In the genomic region with DNA sequence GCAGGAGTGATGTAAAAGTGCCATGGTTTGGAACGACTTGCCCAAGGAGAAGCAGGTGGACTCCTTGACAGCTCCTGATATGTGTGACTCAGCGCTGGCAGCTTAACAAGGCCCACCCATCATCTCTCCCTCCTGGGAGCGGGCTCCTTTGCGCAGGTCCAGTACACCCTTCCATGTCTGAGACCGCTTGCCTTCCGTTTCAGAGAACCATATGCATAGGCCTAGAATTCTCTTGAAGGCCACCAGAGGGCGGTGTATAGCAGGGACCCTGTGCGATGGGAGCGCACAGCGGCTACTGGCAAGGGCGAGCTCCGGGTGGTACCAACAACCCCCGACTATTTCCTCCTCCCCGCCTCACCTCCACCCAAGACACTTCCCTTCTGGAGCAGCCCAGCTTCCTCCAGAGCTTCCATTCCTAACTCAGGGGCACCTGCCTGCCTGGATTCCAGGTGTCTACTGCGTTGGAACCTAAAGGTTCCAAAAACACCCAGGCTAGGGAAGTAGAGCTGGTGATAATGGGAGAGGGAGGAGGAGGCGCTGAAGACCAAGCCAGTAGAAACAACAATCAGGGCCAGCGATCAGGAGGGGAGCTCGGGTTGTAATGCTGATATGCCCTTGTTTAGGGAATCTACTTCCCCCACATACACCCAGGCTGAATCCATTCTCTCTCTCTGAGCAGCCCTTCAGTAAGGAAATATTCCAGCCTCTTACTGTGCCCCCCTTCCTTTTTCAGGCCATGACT, we compare ENCODE assay signal across 1 cellular context.
TF ChIP-seq lines count a peak whose summit lies in the region.

No MANE protein-coding gene starts in this region.

TF ChIP-seq in K562, 482 proteins besides CTCF, POLR2A, EP300 and RAD21 (continued from another document and continues in another):
- TF ChIP-seq XRCC5 (IDR thresholded peaks at IDR 0.05; ENCODE audit: low read depth, low read length) (peak; percentile 91; the same call in 1 of the 2 replicates), MBD2 (IDR thresholded peaks at IDR 0.05; ENCODE audit: borderline replicate concordance, low read depth) (no peak), PHF8 (IDR thresholded peaks at IDR 0.05; ENCODE audit: borderline replicate concordance, low read length) (peak; percentile 22; the same call in 1 of the 2 replicates), SMAD1 (IDR thresholded peaks at IDR 0.05; ENCODE audit: low read depth, low read length, partially characterized antibody) (no peak), NCOA1 (IDR thresholded peaks at IDR 0.05; ENCODE audit: low read depth) (no peak), ZNF3 (CRISPR knock-in tag; IDR thresholded peaks at IDR 0.05) (no peak), BMI1 (IDR thresholded peaks at IDR 0.05; ENCODE audit: low read length) (no peak), TCFL5 (CRISPR knock-in tag; conservative IDR thresholded peaks at IDR 0.05) (no peak), RBBP5 (IDR thresholded peaks at IDR 0.05; ENCODE audit: borderline replicate concordance, insufficient read depth, low read length, poor library complexity, severe bottlenecking) (no peak), ZFPM2 (CRISPR knock-in tag; IDR thresholded peaks at IDR 0.05) (no peak), FOSL1 (tag; conservative IDR thresholded peaks at IDR 0.05) (peak; percentile 72), SMARCA4 (IDR thresholded peaks at IDR 0.05) (peak; percentile 67), TOE1 (IDR thresholded peaks at IDR 0.05; ENCODE audit: borderline replicate concordance) (peak; percentile 62; the same call in 1 of the 2 replicates), TOE1 (CRISPR knock-in tag; IDR thresholded peaks at IDR 0.05; ENCODE audit: borderline replicate concordance, low read depth) (no peak), SUPT5H (IDR thresholded peaks at IDR 0.05) (no peak), BCL6 (CRISPR knock-in tag; IDR thresholded peaks at IDR 0.05) (no peak), BHLHE40 (IDR thresholded peaks at IDR 0.05; ENCODE audit: low read length) (peak; percentile 49), SNIP1 (IDR thresholded peaks at IDR 0.05; ENCODE audit: low read depth) (no peak), GABPB2 (CRISPR knock-in tag; conservative IDR thresholded peaks at IDR 0.05) (no peak), MAFF (IDR thresholded peaks at IDR 0.05; ENCODE audit: low read length) (peak; percentile 51; the same call in 1 of the 2 replicates), CEBPB (tag; IDR thresholded peaks at IDR 0.05) (no peak), FOXA3 (CRISPR knock-in tag; conservative IDR thresholded peaks at IDR 0.05 in 1 of 2, IDR thresholded peaks at IDR 0.05 in 1 of 2) (no peak), ERF (CRISPR knock-in tag; IDR thresholded peaks at IDR 0.05) (0 out of 2 replicates have a peak, but pooled peaks have one; percentile 32), KDM1A (IDR thresholded peaks at IDR 0.05) (peak in 1 of 2 experiments; percentile 58; a peak in 1 of 4 replicates), CC2D1A (IDR thresholded peaks at IDR 0.05) (peak; percentile 66; the same call in 1 of the 2 replicates), ZNF12 (CRISPR knock-in tag; IDR thresholded peaks at IDR 0.05) (no peak), BACH1 (tag; IDR thresholded peaks at IDR 0.05) (no peak), LCOR (CRISPR knock-in tag; IDR thresholded peaks at IDR 0.05) (peak; percentile 86), ZNF311 (CRISPR knock-in tag; IDR thresholded peaks at IDR 0.05) (no peak), TAF1 (IDR thresholded peaks at IDR 0.05; ENCODE audit: control insufficient read depth, extremely low read depth, insufficient read depth, low read length, severe bottlenecking) (no peak), JUN (IDR thresholded peaks at IDR 0.05; ENCODE audit: borderline replicate concordance, low read depth, low read length) (peak; percentile 52; the same call in 1 of the 2 replicates), JUN (CRISPR knock-in tag; IDR thresholded peaks at IDR 0.05; ENCODE audit: borderline replicate concordance) (no peak), ZNF644 (tag; IDR thresholded peaks at IDR 0.05; ENCODE audit: low read depth) (no peak), STAT5A (IDR thresholded peaks at IDR 0.05; ENCODE audit: borderline replicate concordance, low read length) (0 out of 2 replicates have a peak, but pooled peaks have one; percentile 32), HDAC6 (IDR thresholded peaks at IDR 0.05; ENCODE audit: low read depth, low read length) (no peak), TRIM24 (IDR thresholded peaks at IDR 0.05) (peak in 1 of 2 experiments; percentile 53; a peak in 2 of 4 replicates)
- TF ChIP-seq, protein P1, sequence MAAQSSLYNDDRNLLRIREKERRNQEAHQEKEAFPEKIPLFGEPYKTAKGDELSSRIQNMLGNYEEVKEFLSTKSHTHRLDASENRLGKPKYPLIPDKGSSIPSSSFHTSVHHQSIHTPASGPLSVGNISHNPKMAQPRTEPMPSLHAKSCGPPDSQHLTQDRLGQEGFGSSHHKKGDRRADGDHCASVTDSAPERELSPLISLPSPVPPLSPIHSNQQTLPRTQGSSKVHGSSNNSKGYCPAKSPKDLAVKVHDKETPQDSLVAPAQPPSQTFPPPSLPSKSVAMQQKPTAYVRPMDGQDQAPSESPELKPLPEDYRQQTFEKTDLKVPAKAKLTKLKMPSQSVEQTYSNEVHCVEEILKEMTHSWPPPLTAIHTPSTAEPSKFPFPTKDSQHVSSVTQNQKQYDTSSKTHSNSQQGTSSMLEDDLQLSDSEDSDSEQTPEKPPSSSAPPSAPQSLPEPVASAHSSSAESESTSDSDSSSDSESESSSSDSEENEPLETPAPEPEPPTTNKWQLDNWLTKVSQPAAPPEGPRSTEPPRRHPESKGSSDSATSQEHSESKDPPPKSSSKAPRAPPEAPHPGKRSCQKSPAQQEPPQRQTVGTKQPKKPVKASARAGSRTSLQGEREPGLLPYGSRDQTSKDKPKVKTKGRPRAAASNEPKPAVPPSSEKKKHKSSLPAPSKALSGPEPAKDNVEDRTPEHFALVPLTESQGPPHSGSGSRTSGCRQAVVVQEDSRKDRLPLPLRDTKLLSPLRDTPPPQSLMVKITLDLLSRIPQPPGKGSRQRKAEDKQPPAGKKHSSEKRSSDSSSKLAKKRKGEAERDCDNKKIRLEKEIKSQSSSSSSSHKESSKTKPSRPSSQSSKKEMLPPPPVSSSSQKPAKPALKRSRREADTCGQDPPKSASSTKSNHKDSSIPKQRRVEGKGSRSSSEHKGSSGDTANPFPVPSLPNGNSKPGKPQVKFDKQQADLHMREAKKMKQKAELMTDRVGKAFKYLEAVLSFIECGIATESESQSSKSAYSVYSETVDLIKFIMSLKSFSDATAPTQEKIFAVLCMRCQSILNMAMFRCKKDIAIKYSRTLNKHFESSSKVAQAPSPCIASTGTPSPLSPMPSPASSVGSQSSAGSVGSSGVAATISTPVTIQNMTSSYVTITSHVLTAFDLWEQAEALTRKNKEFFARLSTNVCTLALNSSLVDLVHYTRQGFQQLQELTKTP (IDR thresholded peaks at IDR 0.05; ENCODE audit: low read depth in 1 of 2, partially characterized antibody in 2 of 2): no peak
- TF ChIP-seq, protein P2, sequence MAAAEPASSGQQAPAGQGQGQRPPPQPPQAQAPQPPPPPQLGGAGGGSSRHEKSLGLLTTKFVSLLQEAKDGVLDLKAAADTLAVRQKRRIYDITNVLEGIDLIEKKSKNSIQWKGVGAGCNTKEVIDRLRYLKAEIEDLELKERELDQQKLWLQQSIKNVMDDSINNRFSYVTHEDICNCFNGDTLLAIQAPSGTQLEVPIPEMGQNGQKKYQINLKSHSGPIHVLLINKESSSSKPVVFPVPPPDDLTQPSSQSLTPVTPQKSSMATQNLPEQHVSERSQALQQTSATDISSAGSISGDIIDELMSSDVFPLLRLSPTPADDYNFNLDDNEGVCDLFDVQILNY (CRISPR knock-in tag; IDR thresholded peaks at IDR 0.05): no peak
- TF ChIP-seq, protein P3, sequence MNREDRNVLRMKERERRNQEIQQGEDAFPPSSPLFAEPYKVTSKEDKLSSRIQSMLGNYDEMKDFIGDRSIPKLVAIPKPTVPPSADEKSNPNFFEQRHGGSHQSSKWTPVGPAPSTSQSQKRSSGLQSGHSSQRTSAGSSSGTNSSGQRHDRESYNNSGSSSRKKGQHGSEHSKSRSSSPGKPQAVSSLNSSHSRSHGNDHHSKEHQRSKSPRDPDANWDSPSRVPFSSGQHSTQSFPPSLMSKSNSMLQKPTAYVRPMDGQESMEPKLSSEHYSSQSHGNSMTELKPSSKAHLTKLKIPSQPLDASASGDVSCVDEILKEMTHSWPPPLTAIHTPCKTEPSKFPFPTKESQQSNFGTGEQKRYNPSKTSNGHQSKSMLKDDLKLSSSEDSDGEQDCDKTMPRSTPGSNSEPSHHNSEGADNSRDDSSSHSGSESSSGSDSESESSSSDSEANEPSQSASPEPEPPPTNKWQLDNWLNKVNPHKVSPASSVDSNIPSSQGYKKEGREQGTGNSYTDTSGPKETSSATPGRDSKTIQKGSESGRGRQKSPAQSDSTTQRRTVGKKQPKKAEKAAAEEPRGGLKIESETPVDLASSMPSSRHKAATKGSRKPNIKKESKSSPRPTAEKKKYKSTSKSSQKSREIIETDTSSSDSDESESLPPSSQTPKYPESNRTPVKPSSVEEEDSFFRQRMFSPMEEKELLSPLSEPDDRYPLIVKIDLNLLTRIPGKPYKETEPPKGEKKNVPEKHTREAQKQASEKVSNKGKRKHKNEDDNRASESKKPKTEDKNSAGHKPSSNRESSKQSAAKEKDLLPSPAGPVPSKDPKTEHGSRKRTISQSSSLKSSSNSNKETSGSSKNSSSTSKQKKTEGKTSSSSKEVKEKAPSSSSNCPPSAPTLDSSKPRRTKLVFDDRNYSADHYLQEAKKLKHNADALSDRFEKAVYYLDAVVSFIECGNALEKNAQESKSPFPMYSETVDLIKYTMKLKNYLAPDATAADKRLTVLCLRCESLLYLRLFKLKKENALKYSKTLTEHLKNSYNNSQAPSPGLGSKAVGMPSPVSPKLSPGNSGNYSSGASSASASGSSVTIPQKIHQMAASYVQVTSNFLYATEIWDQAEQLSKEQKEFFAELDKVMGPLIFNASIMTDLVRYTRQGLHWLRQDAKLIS (CRISPR knock-in tag; IDR thresholded peaks at IDR 0.05): 0 out of 2 replicates have a peak, but pooled peaks have one; percentile 24
- TF ChIP-seq, protein P4, sequence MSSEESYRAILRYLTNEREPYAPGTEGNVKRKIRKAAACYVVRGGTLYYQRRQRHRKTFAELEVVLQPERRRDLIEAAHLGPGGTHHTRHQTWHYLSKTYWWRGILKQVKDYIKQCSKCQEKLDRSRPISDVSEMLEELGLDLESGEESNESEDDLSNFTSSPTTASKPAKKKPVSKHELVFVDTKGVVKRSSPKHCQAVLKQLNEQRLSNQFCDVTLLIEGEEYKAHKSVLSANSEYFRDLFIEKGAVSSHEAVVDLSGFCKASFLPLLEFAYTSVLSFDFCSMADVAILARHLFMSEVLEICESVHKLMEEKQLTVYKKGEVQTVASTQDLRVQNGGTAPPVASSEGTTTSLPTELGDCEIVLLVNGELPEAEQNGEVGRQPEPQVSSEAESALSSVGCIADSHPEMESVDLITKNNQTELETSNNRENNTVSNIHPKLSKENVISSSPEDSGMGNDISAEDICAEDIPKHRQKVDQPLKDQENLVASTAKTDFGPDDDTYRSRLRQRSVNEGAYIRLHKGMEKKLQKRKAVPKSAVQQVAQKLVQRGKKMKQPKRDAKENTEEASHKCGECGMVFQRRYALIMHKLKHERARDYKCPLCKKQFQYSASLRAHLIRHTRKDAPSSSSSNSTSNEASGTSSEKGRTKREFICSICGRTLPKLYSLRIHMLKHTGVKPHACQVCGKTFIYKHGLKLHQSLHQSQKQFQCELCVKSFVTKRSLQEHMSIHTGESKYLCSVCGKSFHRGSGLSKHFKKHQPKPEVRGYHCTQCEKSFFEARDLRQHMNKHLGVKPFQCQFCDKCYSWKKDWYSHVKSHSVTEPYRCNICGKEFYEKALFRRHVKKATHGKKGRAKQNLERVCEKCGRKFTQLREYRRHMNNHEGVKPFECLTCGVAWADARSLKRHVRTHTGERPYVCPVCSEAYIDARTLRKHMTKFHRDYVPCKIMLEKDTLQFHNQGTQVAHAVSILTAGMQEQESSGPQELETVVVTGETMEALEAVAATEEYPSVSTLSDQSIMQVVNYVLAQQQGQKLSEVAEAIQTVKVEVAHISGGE (CRISPR knock-in tag; IDR thresholded peaks at IDR 0.05): no peak
- TF ChIP-seq, protein P5, sequence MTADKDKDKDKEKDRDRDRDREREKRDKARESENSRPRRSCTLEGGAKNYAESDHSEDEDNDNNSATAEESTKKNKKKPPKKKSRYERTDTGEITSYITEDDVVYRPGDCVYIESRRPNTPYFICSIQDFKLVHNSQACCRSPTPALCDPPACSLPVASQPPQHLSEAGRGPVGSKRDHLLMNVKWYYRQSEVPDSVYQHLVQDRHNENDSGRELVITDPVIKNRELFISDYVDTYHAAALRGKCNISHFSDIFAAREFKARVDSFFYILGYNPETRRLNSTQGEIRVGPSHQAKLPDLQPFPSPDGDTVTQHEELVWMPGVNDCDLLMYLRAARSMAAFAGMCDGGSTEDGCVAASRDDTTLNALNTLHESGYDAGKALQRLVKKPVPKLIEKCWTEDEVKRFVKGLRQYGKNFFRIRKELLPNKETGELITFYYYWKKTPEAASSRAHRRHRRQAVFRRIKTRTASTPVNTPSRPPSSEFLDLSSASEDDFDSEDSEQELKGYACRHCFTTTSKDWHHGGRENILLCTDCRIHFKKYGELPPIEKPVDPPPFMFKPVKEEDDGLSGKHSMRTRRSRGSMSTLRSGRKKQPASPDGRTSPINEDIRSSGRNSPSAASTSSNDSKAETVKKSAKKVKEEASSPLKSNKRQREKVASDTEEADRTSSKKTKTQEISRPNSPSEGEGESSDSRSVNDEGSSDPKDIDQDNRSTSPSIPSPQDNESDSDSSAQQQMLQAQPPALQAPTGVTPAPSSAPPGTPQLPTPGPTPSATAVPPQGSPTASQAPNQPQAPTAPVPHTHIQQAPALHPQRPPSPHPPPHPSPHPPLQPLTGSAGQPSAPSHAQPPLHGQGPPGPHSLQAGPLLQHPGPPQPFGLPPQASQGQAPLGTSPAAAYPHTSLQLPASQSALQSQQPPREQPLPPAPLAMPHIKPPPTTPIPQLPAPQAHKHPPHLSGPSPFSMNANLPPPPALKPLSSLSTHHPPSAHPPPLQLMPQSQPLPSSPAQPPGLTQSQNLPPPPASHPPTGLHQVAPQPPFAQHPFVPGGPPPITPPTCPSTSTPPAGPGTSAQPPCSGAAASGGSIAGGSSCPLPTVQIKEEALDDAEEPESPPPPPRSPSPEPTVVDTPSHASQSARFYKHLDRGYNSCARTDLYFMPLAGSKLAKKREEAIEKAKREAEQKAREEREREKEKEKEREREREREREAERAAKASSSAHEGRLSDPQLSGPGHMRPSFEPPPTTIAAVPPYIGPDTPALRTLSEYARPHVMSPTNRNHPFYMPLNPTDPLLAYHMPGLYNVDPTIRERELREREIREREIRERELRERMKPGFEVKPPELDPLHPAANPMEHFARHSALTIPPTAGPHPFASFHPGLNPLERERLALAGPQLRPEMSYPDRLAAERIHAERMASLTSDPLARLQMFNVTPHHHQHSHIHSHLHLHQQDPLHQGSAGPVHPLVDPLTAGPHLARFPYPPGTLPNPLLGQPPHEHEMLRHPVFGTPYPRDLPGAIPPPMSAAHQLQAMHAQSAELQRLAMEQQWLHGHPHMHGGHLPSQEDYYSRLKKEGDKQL (CRISPR knock-in tag; IDR thresholded peaks at IDR 0.05; ENCODE audit: borderline replicate concordance): no peak
